ENCODE assay signal across 25 cellular contexts in genomic region chr6:170111816-170112582, GRCh38.
DNase-seq lines count a peak whose midpoint lies in the region; ATAC-seq and TF ChIP-seq lines count a peak whose summit lies in the region.
"Had no signal": no experiment of that assay in that cellular context is flagged by ENCODE, and none has a peak within 500 bp of the region (broad histone marks: within the 10 kb centered on the region; RNA-seq: fewer than 3 reads in every experiment).

No MANE protein-coding gene starts in this region.

- H3K79me2 ChIP-seq in osteoblast (ENCODE audit: insufficient read depth, low read length), result no peaks in the 10 kb centered on the region

- H3K4me1 ChIP-seq in heart left ventricle, result no peaks in the 10 kb centered on the region
- no peaks in the 10 kb centered on the region for H3K4me1 ChIP-seq in osteoblast (ENCODE audit: insufficient read depth, low read length)
- H3K4me1 ChIP-seq in upper lobe of right lung, result no peaks in the 10 kb centered on the region
- H3K4me1 ChIP-seq: Caco-2, gastroesophageal sphincter, uterus had no signal

- H3K27me3 ChIP-seq in heart left ventricle, result no peaks in the 10 kb centered on the region
- H3K27me3 ChIP-seq in osteoblast (ENCODE audit: insufficient read depth, low read length), result no peaks in the 10 kb centered on the region
- no peaks in the 10 kb centered on the region for H3K27me3 ChIP-seq in upper lobe of right lung
- H3K27me3 ChIP-seq: uterus had no signal

- no peak overlapping the region for H3K4me2 ChIP-seq in osteoblast (ENCODE audit: insufficient read depth, low read length)

- WGBS in heart left ventricle, 4 donors, result 73 to 85% (median 77%) methylated on average over 19 of the region's 19 CpGs

- H2AFZ ChIP-seq in osteoblast (ENCODE audit: low read length), result no peak overlapping the region

- H3K27ac ChIP-seq in heart left ventricle (no peak overlapping the region), osteoblast (ENCODE audit: low read depth, low read length) (no peak overlapping the region), upper lobe of right lung (no peak overlapping the region)
- H3K27ac ChIP-seq: 22Rv1, esophagus squamous epithelium, gastroesophageal sphincter, uterus had no signal

- no peak overlapping the region for H3K4me3 ChIP-seq in heart left ventricle
- H3K4me3 ChIP-seq in osteoblast (ENCODE audit: insufficient read depth, low read length), result no peak overlapping the region
- no peak overlapping the region for H3K4me3 ChIP-seq in upper lobe of right lung
- H3K4me3 ChIP-seq: esophagus squamous epithelium, gastroesophageal sphincter, uterus had no signal

- intact Hi-C loops in heart left ventricle (cut with DNase I), result no loop called here
- intact Hi-C loops in Right ventricle myocardium superior (cut with DNase I), result no loop called here
- intact Hi-C loops in upper lobe of right lung (cut with DNase I), result no loop called here

- TF ChIP-seq POLR2A in heart left ventricle (IDR thresholded peaks at IDR 0.05), result no peak

- H3K36me3 ChIP-seq in heart left ventricle, result no peaks in the 10 kb centered on the region
- H3K36me3 ChIP-seq in osteoblast (ENCODE audit: insufficient read depth, low read length), result no peaks in the 10 kb centered on the region
- H3K36me3 ChIP-seq in upper lobe of right lung, result no peaks in the 10 kb centered on the region
- H3K36me3 ChIP-seq: esophagus squamous epithelium, gastroesophageal sphincter, uterus had no signal

- no peaks in the 10 kb centered on the region for H4K20me1 ChIP-seq in osteoblast (ENCODE audit: insufficient read depth, low read length)

- H3K9me3 ChIP-seq in heart left ventricle (no peaks in the 10 kb centered on the region), osteoblast (ENCODE audit: low read depth, low read length) (no peaks in the 10 kb centered on the region), upper lobe of right lung (no peaks in the 10 kb centered on the region)
- H3K9me3 ChIP-seq: Caco-2, esophagus squamous epithelium, gastroesophageal sphincter, uterus had no signal

- ATAC-seq in heart left ventricle (no peak), Right ventricle myocardium superior (ENCODE audit: poor library complexity) (no peak), upper lobe of right lung (no peak)
- ATAC-seq: gastroesophageal sphincter, T-cell had no signal

- DNase-seq in NCI-H146 (lab: John Stamatoyannopoulos, UW), result peak; percentile 50
- no peak for DNase-seq in NCI-H146 treated with DMSO at 0.1 percent for 48 hours (lab: John Stamatoyannopoulos, UW; ENCODE audit: unreplicated experiment)
- DNase-seq in heart left ventricle, result peak in 3 of 5 donors; percentile 3 to 25 (median 13)
- no peak for DNase-seq in Right ventricle myocardium superior
- peak; percentile 45 for DNase-seq in osteoblast (ENCODE audit: insufficient read length, low spot score, missing footprints)
- DNase-seq in upper lobe of right lung, result peak; percentile 31
- no peak for DNase-seq in pons (ENCODE audit: low spot score)
- no peak for DNase-seq in EL
- DNase-seq: activated CD4-positive, alpha-beta T cell treated with anti-CD3 and anti-CD28 coated beads for 4 hours; activated naive CD4-positive, alpha-beta T cell treated with anti-CD3 and anti-CD28 coated beads, Interleukin-2, amount 50 U/mL, for 16 hours; anterior cingulate cortex; effector CD8-positive, alpha-beta T cell; esophagus squamous epithelium; Kasumi-1; mammary epithelial cell; NCI-H1092; NCI-H2107; NCI-H526 treated with DMSO at 0.1 percent for 48 hours; SHP77 treated with DMSO at 0.1 percent for 48 hours; stimulated activated CD4-positive, alpha-beta T cell treated with anti-CD3 and anti-CD28 coated beads, Interleukin-2, amount 100 ng/mL, for 48 hours had no signal

- TF ChIP-seq CTCF in heart left ventricle (IDR thresholded peaks at IDR 0.05), result no peak
- no peak for TF ChIP-seq CTCF in osteoblast (IDR thresholded peaks at IDR 0.05; ENCODE audit: extremely low read depth, low read depth, low read length)
- TF ChIP-seq CTCF in upper lobe of right lung (IDR thresholded peaks at IDR 0.05), result no peak

Comparison
In these comparisons a context has a peak if more than half of its experiments do, and no peak if none do; other contexts are left out.
1. DNase-seq: peak in NCI-H146 (single experiment), heart left ventricle (3 of 5), osteoblast (single experiment) and upper lobe of right lung (single experiment); none in NCI-H146 treated with DMSO at 0.1 percent for 48 hours (single experiment), Right ventricle myocardium superior (single experiment), pons (single experiment) and EL (single experiment).